Comparison of ENCODE assay signal across 1 cellular context in the genomic region with DNA sequence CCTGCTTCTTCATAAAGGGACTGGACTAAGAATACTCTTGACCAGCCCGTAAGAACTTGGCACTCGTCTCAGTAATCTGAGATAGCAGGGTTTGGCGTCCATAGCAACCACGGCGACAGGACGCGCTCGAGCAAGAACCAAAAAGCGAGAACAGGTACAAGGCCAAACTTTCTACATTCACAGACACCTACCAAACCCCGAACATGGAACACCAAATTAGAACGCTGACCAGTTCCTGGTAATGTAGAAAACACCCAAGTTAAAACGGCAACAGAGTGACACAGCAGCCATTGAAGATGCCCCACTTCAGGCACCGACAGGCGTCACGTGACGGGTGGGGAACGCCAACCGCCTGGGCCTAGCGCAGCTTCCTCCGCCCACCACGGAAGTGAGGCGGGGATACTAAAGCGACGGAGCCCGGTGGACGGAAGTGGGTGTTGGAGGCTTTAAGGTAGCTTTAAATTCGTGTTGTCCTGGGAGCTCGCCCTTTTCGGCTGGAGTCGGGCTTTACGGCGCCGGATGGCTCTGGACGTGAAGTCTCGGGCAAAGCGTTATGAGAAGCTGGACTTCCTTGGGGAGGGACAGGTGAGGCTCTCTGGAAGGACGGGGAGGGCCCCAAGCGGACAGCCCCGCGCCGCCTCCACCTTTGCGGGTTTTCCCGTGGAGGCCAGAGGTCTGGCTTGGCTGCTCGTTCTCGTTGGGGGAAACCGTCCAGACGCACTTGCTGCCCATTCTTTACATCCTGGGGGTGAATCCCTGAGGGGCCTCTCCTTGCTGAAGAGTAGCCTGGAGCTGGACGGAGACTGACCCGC.
A peak's percentile ranks its signal among the peaks of the same experiment; 100 is the strongest.
TF ChIP-seq lines count a peak whose summit lies in the region.

A gene (plus strand): TSS at position 430 of the 812 bp plus-strand sequence. CDS start 90 bp downstream, at position 520.

TF ChIP-seq in K562, 482 proteins besides CTCF, POLR2A, EP300 and RAD21 (continued from another document):
- TF ChIP-seq, protein P1, sequence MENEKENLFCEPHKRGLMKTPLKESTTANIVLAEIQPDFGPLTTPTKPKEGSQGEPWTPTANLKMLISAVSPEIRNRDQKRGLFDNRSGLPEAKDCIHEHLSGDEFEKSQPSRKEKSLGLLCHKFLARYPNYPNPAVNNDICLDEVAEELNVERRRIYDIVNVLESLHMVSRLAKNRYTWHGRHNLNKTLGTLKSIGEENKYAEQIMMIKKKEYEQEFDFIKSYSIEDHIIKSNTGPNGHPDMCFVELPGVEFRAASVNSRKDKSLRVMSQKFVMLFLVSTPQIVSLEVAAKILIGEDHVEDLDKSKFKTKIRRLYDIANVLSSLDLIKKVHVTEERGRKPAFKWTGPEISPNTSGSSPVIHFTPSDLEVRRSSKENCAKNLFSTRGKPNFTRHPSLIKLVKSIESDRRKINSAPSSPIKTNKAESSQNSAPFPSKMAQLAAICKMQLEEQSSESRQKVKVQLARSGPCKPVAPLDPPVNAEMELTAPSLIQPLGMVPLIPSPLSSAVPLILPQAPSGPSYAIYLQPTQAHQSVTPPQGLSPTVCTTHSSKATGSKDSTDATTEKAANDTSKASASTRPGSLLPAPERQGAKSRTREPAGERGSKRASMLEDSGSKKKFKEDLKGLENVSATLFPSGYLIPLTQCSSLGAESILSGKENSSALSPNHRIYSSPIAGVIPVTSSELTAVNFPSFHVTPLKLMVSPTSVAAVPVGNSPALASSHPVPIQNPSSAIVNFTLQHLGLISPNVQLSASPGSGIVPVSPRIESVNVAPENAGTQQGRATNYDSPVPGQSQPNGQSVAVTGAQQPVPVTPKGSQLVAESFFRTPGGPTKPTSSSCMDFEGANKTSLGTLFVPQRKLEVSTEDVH (IDR thresholded peaks at IDR 0.05; ENCODE audit: low read depth, partially characterized antibody), result peak; percentile 86
- TF ChIP-seq GABPA (tag; conservative IDR thresholded peaks at IDR 0.05; ENCODE audit: low read depth) (peak; percentile 94), ZNF79 (CRISPR knock-in tag; IDR thresholded peaks at IDR 0.05; ENCODE audit: low read depth) (no peak), POLR2AphosphoS2 (IDR thresholded peaks at IDR 0.05; ENCODE audit: low read length) (no peak), HMG20B (CRISPR knock-in tag; IDR thresholded peaks at IDR 0.05) (no peak), TCF3 (CRISPR knock-in tag; IDR thresholded peaks at IDR 0.05) (peak; percentile 5; the same call in 1 of the 2 replicates)
- TF ChIP-seq, protein P2, sequence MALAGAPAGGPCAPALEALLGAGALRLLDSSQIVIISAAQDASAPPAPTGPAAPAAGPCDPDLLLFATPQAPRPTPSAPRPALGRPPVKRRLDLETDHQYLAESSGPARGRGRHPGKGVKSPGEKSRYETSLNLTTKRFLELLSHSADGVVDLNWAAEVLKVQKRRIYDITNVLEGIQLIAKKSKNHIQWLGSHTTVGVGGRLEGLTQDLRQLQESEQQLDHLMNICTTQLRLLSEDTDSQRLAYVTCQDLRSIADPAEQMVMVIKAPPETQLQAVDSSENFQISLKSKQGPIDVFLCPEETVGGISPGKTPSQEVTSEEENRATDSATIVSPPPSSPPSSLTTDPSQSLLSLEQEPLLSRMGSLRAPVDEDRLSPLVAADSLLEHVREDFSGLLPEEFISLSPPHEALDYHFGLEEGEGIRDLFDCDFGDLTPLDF (CRISPR knock-in tag; IDR thresholded peaks at IDR 0.05), result no peak
